In genomic region chr2:36672199-36672598, GRCh38 we compare ENCODE assay signal across 9 cellular contexts. TPM values are rescaled to one million over a fixed set of nuclear protein-coding genes. Genes with fewer than 3 reads are reported as not detected.
DNase-seq lines count a peak whose midpoint lies in the region; ATAC-seq and TF ChIP-seq lines count a peak whose summit lies in the region.
"Had no signal": no experiment of that assay in that cellular context is flagged by ENCODE, and none has a peak within 500 bp of the region (broad histone marks: within the 10 kb centered on the region; RNA-seq: fewer than 3 reads in every experiment).

No MANE protein-coding gene starts in this region.

- TF ChIP-seq CTCF in endodermal cell (conservative IDR thresholded peaks at IDR 0.05) (peak; percentile 84), progenitor cell of endocrine pancreas (IDR thresholded peaks at IDR 0.05; ENCODE audit: unreplicated experiment) (peak; percentile 63)

- H3K4me3 Mint-ChIP-seq in endodermal cell (no peak overlapping the region), progenitor cell of endocrine pancreas (ENCODE audit: low read depth) (no peak overlapping the region)
- H3K4me3 Mint-ChIP-seq: activated CD4-positive, alpha-beta T cell treated with anti-CD3 and anti-CD28 coated beads, Interleukin-2, amount 10 ng/mL, durations not matched to agents 24 days and 14 days had no signal

- H3K9me3 ChIP-seq in endodermal cell (ENCODE audit: control insufficient read depth, low read length): no peaks in the 10 kb centered on the region

- H3K4me3 ChIP-seq in endodermal cell (ENCODE audit: low read length): no peak overlapping the region

- intact Hi-C loops in left colon (cut with DNase I, micrococcal nuclease): no loop called here

- peaks cover 25% of the 10 kb centered on the region for H3K4me1 Mint-ChIP-seq in endodermal cell
- peaks cover 7% of the 10 kb centered on the region for H3K4me1 Mint-ChIP-seq in progenitor cell of endocrine pancreas (ENCODE audit: low read depth)

- H3K27ac ChIP-seq in endodermal cell (ENCODE audit: low read depth, low read length): no peak overlapping the region

- ATAC-seq in left colon (no peak), GM18519 (IDR thresholded peaks at IDR 0.05; ENCODE audit: low FRiP score, unreplicated experiment) (no peak), HG03432 (IDR thresholded peaks at IDR 0.05; ENCODE audit: unreplicated experiment) (no peak)

- H3K9ac ChIP-seq in endodermal cell (ENCODE audit: extremely low read depth, low read length, poor library complexity, severe bottlenecking): no peak overlapping the region

- no peaks in the 10 kb centered on the region for H3K9me3 Mint-ChIP-seq in endodermal cell
- H3K9me3 Mint-ChIP-seq in progenitor cell of endocrine pancreas (ENCODE audit: low read depth): no peaks in the 10 kb centered on the region
- H3K9me3 Mint-ChIP-seq: activated CD4-positive, alpha-beta T cell treated with anti-CD3 and anti-CD28 coated beads, Interleukin-2, amount 10 ng/mL, durations not matched to agents 24 days and 14 days had no signal

- H3K4me1 ChIP-seq in endodermal cell (ENCODE audit: control insufficient read depth, insufficient read depth, low read length): peaks cover 8% of the 10 kb centered on the region

- no peaks in the 10 kb centered on the region for H3K27me3 ChIP-seq in endodermal cell (ENCODE audit: control insufficient read depth, insufficient read depth, low read length, poor library complexity, severe bottlenecking)

- peak; percentile 55 for DNase-seq in DMS 273 (lab: John Stamatoyannopoulos, UW; ENCODE audit: unreplicated experiment)
- DNase-seq in DMS 273 treated with DMSO at 0.1 percent for 48 hours (lab: John Stamatoyannopoulos, UW): no peak
- DNase-seq in NCI-H460 (ENCODE audit: extremely low read depth, low read depth): peak; percentile 64
- DNase-seq in endodermal cell: no peak
- no peak for DNase-seq in progenitor cell of endocrine pancreas (ENCODE audit: low spot score, unreplicated experiment)
- DNase-seq in left colon: no peak
- DNase-seq: activated CD4-positive, alpha-beta T cell treated with anti-CD3 and anti-CD28 coated beads, Interleukin-2, amount 10 ng/mL, durations not matched to agents 24 days and 14 days had no signal

- no peaks in the 10 kb centered on the region for H3K36me3 ChIP-seq in endodermal cell (ENCODE audit: control insufficient read depth, insufficient read depth, low read length)

- no peaks in the 10 kb centered on the region for H3K27me3 Mint-ChIP-seq in endodermal cell (ENCODE audit: insufficient read depth)
- H3K27me3 Mint-ChIP-seq in progenitor cell of endocrine pancreas: peaks cover 6% of the 10 kb centered on the region

- H3K36me3 Mint-ChIP-seq in endodermal cell (ENCODE audit: low read depth) (no peaks in the 10 kb centered on the region), progenitor cell of endocrine pancreas (ENCODE audit: insufficient read depth) (no peaks in the 10 kb centered on the region)

- WGBS in endodermal cell (ENCODE audit: insufficient coverage in 1 of 2, insufficient read length in 1 of 2), 2 experiments: 85% methylated on average over 1 of the region's 1 CpG; no CpG with 5 or more reads in 1 of the 2 experiments

- H3K27ac Mint-ChIP-seq in endodermal cell (no peak overlapping the region), progenitor cell of endocrine pancreas (no peak overlapping the region)
- H3K27ac Mint-ChIP-seq: activated CD4-positive, alpha-beta T cell treated with anti-CD3 and anti-CD28 coated beads, Interleukin-2, amount 10 ng/mL, durations not matched to agents 24 days and 14 days had no signal

RNA-seq across cellular contexts. Expression of gene VIT, which starts 24.3 kb away (rescaled TPM):
- 2.7 and 2.8 TPM in 2 replicates for total RNA-seq in NCI-H460 (2014; rRNA removed; shearing (Covaris generic))
- polyA plus RNA-seq in NCI-H460 (2014; cell fraction: nucleus; rRNA removed): 2.3 and 3.7 TPM in 2 replicates
- under 1 TPM in 1 of 2 donors, not detected in 1; 0.53 TPM for total RNA-seq in endodermal cell
- 0.39 TPM for polyA plus RNA-seq in endodermal cell (2013, experiment 1 of 2)
- 0.58 TPM for polyA plus RNA-seq in endodermal cell (2013, experiment 2 of 2)
- total RNA-seq in progenitor cell of endocrine pancreas: not detected in 2 replicates
- total RNA-seq in left colon: 1 to 10 TPM in 1 of 2 donors, under 1 TPM in 1; 0.50 to 1.3 TPM
- total RNA-seq: activated CD4-positive, alpha-beta T cell treated with anti-CD3 and anti-CD28 coated beads, Interleukin-2, amount 10 ng/mL, durations not matched to agents 24 days and 14 days had no signal

Comparison
In these comparisons a context has a peak if more than half of its experiments do, and no peak if none do; other contexts are left out.
1. DNase-seq: peak in DMS 273 (single experiment) and NCI-H460 (single experiment); none in DMS 273 treated with DMSO at 0.1 percent for 48 hours (single experiment), endodermal cell (single experiment), progenitor cell of endocrine pancreas (single experiment) and left colon (0 of 2).